ENCODE assay signal across 19 cellular contexts in the genomic region with DNA sequence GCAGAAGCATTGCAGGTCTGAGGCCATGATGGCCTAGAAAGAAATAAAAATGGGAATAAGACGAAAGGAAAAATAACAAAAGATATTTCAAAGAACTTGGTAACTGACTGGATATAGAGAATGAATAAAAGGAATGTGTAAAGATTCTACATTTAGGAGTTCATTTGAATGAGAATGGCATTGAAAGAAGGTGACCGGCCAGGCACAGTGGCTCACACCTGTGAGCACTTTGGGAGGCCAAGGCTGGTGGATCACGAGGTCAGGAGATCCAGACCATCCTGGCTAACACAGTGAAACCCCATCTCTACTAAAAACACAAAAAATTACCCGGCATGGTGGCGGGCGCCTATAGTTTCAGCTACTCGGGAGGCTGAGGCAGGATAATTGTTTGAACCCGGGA. TPM values are rescaled to one million over a fixed set of nuclear protein-coding genes. Genes with fewer than 3 reads are reported as not detected.
DNase-seq lines count a peak whose midpoint lies in the region; ATAC-seq, FAIRE-seq and TF ChIP-seq lines count a peak whose summit lies in the region.
"Had no signal": no experiment of that assay in that cellular context is flagged by ENCODE, and none has a peak within 500 bp of the region (broad histone marks: within the 10 kb centered on the region; RNA-seq: fewer than 3 reads in every experiment).

No MANE protein-coding gene starts in this region.

- H3K36me3 ChIP-seq in GM23338 (ENCODE audit: insufficient read depth) (no peaks in the 10 kb centered on the region), iPS-20b (ENCODE audit: insufficient read depth, low read depth, low read length) (peaks cover 25% of the 10 kb centered on the region), small intestine (ENCODE audit: control insufficient read depth in 2 of 2, insufficient read depth in 2 of 2, low read length in 2 of 2) (no peaks in the 10 kb centered on the region)

- no peaks in the 10 kb centered on the region for H3K27me3 Mint-ChIP-seq in GM23338 (ENCODE audit: insufficient read depth, low read depth, poor library complexity)
- no peaks in the 10 kb centered on the region for H3K27me3 Mint-ChIP-seq in WTC11 (ENCODE audit: low read depth)
- no peaks in the 10 kb centered on the region for H3K27me3 Mint-ChIP-seq in stimulated activated memory B cell treated with anti-CD40 and anti-IgM and Interleukin-4, amounts not matched to agents 10 μg/mL and 1 μg/mL and 100 μg/mL, for 72 hours
- no peaks in the 10 kb centered on the region for H3K27me3 Mint-ChIP-seq in activated naive CD8-positive, alpha-beta T cell treated with anti-CD3 and anti-CD28 coated beads, Interleukin-2, amount 50 U/mL, for 24 hours
- H3K27me3 Mint-ChIP-seq in activated CD4-positive, alpha-beta T cell treated with anti-CD3 and anti-CD28 coated beads, Interleukin-2, amount 10 ng/mL, durations not matched to agents 7 days and 5 days, result no peaks in the 10 kb centered on the region
- H3K27me3 Mint-ChIP-seq: CD4-positive, alpha-beta T cell; IgD-negative memory B cell had no signal

- H3K9ac ChIP-seq in iPS-20b (ENCODE audit: low read depth, low read length), result peak overlapping the region; percentile 40; the same call in 1 of the 2 replicates
- H3K9ac ChIP-seq: GM23248 had no signal

- TF ChIP-seq CTCF in GM23338 (conservative IDR thresholded peaks at IDR 0.05; ENCODE audit: low read depth in 2 of 2), result no peak
- TF ChIP-seq CTCF in WTC11 (IDR thresholded peaks at IDR 0.05), result no peak

- CTCF ChIA-PET in WTC11 (lab: Charles Lee), result interaction anchor here (0.9 kb wide), 1 partner anchor 17 kb away, joined by 3 read pairs; no protein-coding TSS in a partner anchor
- CTCF ChIA-PET in activated CD4-positive, alpha-beta T cell treated with anti-CD3 and anti-CD28 coated beads, Interleukin-2, amount 10 ng/mL, durations not matched to agents 7 days and 5 days (lab: Charles Lee), result no interaction called here

- peak overlapping the region; percentile 83 for H3K27ac ChIP-seq in GM23338 (ENCODE audit: low read depth)
- no peak overlapping the region for H3K27ac ChIP-seq in iPS-20b (ENCODE audit: low read length)
- no peak overlapping the region for H3K27ac ChIP-seq in small intestine (ENCODE audit: low read depth in 1 of 2, low read length in 1 of 2)
- H3K27ac ChIP-seq: 22Rv1, A549, C4-2B, GM23248 had no signal

- H3K79me2 ChIP-seq in GM23338 (replicated peaks; ENCODE audit: insufficient read depth), result peaks cover 74% of the 10 kb centered on the region

- no peaks in the 10 kb centered on the region for H3F3A ChIP-seq in GM23338 (replicated peaks; ENCODE audit: low read depth)

- no peaks in the 10 kb centered on the region for H4K20me1 ChIP-seq in GM23338 (replicated peaks; ENCODE audit: insufficient read depth)

- 92 to 97% (median 95%) methylated on average over 8 of the region's 8 CpGs for WGBS in small intestine, 3 donors

- H3K9me2 ChIP-seq in GM23338 (ENCODE audit: insufficient read depth), result no peaks in the 10 kb centered on the region

- H3K9me3 Mint-ChIP-seq in GM23338 (no peaks in the 10 kb centered on the region), WTC11 (no peaks in the 10 kb centered on the region)
- H3K9me3 Mint-ChIP-seq in stimulated activated memory B cell treated with anti-CD40 and anti-IgM and Interleukin-4, amounts not matched to agents 10 μg/mL and 1 μg/mL and 100 μg/mL, for 72 hours, result no peaks in the 10 kb centered on the region
- no peaks in the 10 kb centered on the region for H3K9me3 Mint-ChIP-seq in activated naive CD8-positive, alpha-beta T cell treated with anti-CD3 and anti-CD28 coated beads, Interleukin-2, amount 50 U/mL, for 24 hours
- H3K9me3 Mint-ChIP-seq in activated CD4-positive, alpha-beta T cell treated with anti-CD3 and anti-CD28 coated beads, Interleukin-2, amount 10 ng/mL, durations not matched to agents 7 days and 5 days, result no peaks in the 10 kb centered on the region
- H3K9me3 Mint-ChIP-seq: CD4-positive, alpha-beta T cell; IgD-negative memory B cell had no signal

- FAIRE-seq in small intestine (lab: Jason Lieb, UNC), result no peak
- FAIRE-seq: A549, D721Med, G401.6 had no signal

- H3K4me1 ChIP-seq in GM23338 (ENCODE audit: insufficient read depth), result peaks cover 26% of the 10 kb centered on the region
- H3K4me1 ChIP-seq in iPS-20b (ENCODE audit: insufficient read depth, low read length), result peaks cover 18% of the 10 kb centered on the region; the same call in 1 of the 2 replicates
- no peaks in the 10 kb centered on the region for H3K4me1 ChIP-seq in small intestine (ENCODE audit: control insufficient read depth in 2 of 2, insufficient read depth in 1 of 2, low read depth in 1 of 2, low read length in 1 of 2)
- H3K4me1 ChIP-seq: A549, Caco-2 had no signal

- POLR2A ChIA-PET in WTC11 (lab: Charles Lee), result interaction anchor here (0.6 to 1.2 kb wide), 3 partner anchors 10 to 82 kb away, joined by 4 to 5 read pairs (median 5); a partner anchor contains a TSS
- POLR2A ChIA-PET in activated CD4-positive, alpha-beta T cell treated with anti-CD3 and anti-CD28 coated beads, Interleukin-2, amount 10 ng/mL, durations not matched to agents 7 days and 5 days (lab: Charles Lee), result no interaction called here

- H3K4me1 Mint-ChIP-seq in GM23338 (peaks cover 22% of the 10 kb centered on the region), WTC11 (peaks cover 23% of the 10 kb centered on the region)
- peaks cover 20% of the 10 kb centered on the region for H3K4me1 Mint-ChIP-seq in stimulated activated memory B cell treated with anti-CD40 and anti-IgM and Interleukin-4, amounts not matched to agents 10 μg/mL and 1 μg/mL and 100 μg/mL, for 72 hours
- H3K4me1 Mint-ChIP-seq in activated naive CD8-positive, alpha-beta T cell treated with anti-CD3 and anti-CD28 coated beads, Interleukin-2, amount 50 U/mL, for 24 hours, result peaks cover 6% of the 10 kb centered on the region
- peaks cover 8% of the 10 kb centered on the region for H3K4me1 Mint-ChIP-seq in activated CD4-positive, alpha-beta T cell treated with anti-CD3 and anti-CD28 coated beads, Interleukin-2, amount 10 ng/mL, durations not matched to agents 7 days and 5 days

- peak; percentile 54 for DNase-seq in GM23338 (ENCODE audit: low spot score)
- DNase-seq in WTC11 (ENCODE audit: low spot score), result no peak
- no peak for DNase-seq in activated naive CD8-positive, alpha-beta T cell treated with anti-CD3 and anti-CD28 coated beads, Interleukin-2, amount 50 U/mL, for 24 hours
- DNase-seq in small intestine, result no peak
- no peak for DNase-seq in activated CD4-positive, alpha-beta T cell treated with anti-CD3 and anti-CD28 coated beads, Interleukin-2, amount 10 ng/mL, durations not matched to agents 7 days and 5 days
- DNase-seq: AML-193; Caco-2; CD4-positive, alpha-beta T cell; GM23248; H7; KBM-7 had no signal

- peak overlapping the region; percentile 63 for H3K4me2 ChIP-seq in GM23338
- H3K4me2 ChIP-seq: A549 had no signal

- H3K27me3 ChIP-seq in GM23338 (ENCODE audit: insufficient read depth) (no peaks in the 10 kb centered on the region), iPS-20b (ENCODE audit: insufficient read depth, low read length) (no peaks in the 10 kb centered on the region), small intestine (ENCODE audit: control insufficient read depth in 2 of 2, insufficient read depth in 2 of 2, low read length in 2 of 2) (no peaks in the 10 kb centered on the region)

- H3K4me3 ChIP-seq in GM23338, result peak overlapping the region; percentile 19; the same call in 1 of the 2 replicates
- peak overlapping the region; percentile 41; the same call in 1 of the 2 replicates for H3K4me3 ChIP-seq in iPS-20b (ENCODE audit: low read length)
- H3K4me3 ChIP-seq in small intestine (ENCODE audit: low read depth in 1 of 2, low read length in 2 of 2), result no peak overlapping the region
- H3K4me3 ChIP-seq: A549, GM23248 had no signal

- H2AFZ ChIP-seq in GM23338, result no peak overlapping the region
- H2AFZ ChIP-seq: GM23248 had no signal

- peak overlapping the region; percentile 87 for H3K27ac Mint-ChIP-seq in GM23338
- H3K27ac Mint-ChIP-seq in WTC11, result peak overlapping the region; percentile 96
- H3K27ac Mint-ChIP-seq in stimulated activated memory B cell treated with anti-CD40 and anti-IgM and Interleukin-4, amounts not matched to agents 10 μg/mL and 1 μg/mL and 100 μg/mL, for 72 hours, result peak overlapping the region; percentile 12
- no peak overlapping the region for H3K27ac Mint-ChIP-seq in activated naive CD8-positive, alpha-beta T cell treated with anti-CD3 and anti-CD28 coated beads, Interleukin-2, amount 50 U/mL, for 24 hours
- no peak overlapping the region for H3K27ac Mint-ChIP-seq in activated CD4-positive, alpha-beta T cell treated with anti-CD3 and anti-CD28 coated beads, Interleukin-2, amount 10 ng/mL, durations not matched to agents 7 days and 5 days
- H3K27ac Mint-ChIP-seq: CD4-positive, alpha-beta T cell had no signal

- peak overlapping the region; percentile 18 for H3K4me3 Mint-ChIP-seq in GM23338
- H3K4me3 Mint-ChIP-seq in WTC11, result peak overlapping the region; percentile 32
- H3K4me3 Mint-ChIP-seq in stimulated activated memory B cell treated with anti-CD40 and anti-IgM and Interleukin-4, amounts not matched to agents 10 μg/mL and 1 μg/mL and 100 μg/mL, for 72 hours, result no peak overlapping the region
- H3K4me3 Mint-ChIP-seq in activated naive CD8-positive, alpha-beta T cell treated with anti-CD3 and anti-CD28 coated beads, Interleukin-2, amount 50 U/mL, for 24 hours, result no peak overlapping the region
- H3K4me3 Mint-ChIP-seq in activated CD4-positive, alpha-beta T cell treated with anti-CD3 and anti-CD28 coated beads, Interleukin-2, amount 10 ng/mL, durations not matched to agents 7 days and 5 days, result no peak overlapping the region
- H3K4me3 Mint-ChIP-seq: CD4-positive, alpha-beta T cell; IgD-negative memory B cell had no signal

- H3K36me3 Mint-ChIP-seq in GM23338 (ENCODE audit: low read depth) (peaks cover 16% of the 10 kb centered on the region; the same call in 1 of the 3 replicates), WTC11 (peaks cover 9% of the 10 kb centered on the region; the same call in 1 of the 2 replicates)
- peaks cover 34% of the 10 kb centered on the region for H3K36me3 Mint-ChIP-seq in stimulated activated memory B cell treated with anti-CD40 and anti-IgM and Interleukin-4, amounts not matched to agents 10 μg/mL and 1 μg/mL and 100 μg/mL, for 72 hours
- peaks cover 18% of the 10 kb centered on the region for H3K36me3 Mint-ChIP-seq in activated naive CD8-positive, alpha-beta T cell treated with anti-CD3 and anti-CD28 coated beads, Interleukin-2, amount 50 U/mL, for 24 hours (ENCODE audit: low read depth)
- H3K36me3 Mint-ChIP-seq in activated CD4-positive, alpha-beta T cell treated with anti-CD3 and anti-CD28 coated beads, Interleukin-2, amount 10 ng/mL, durations not matched to agents 7 days and 5 days (ENCODE audit: low read depth), result peaks cover 16% of the 10 kb centered on the region

- H3K9me3 ChIP-seq in iPS-20b (ENCODE audit: insufficient read depth, low read depth, low read length) (no peaks in the 10 kb centered on the region), small intestine (ENCODE audit: control insufficient read depth, low read depth) (no peaks in the 10 kb centered on the region)
- H3K9me3 ChIP-seq: A549, Caco-2 had no signal

- ATAC-seq in GM23338 (peak; percentile 85), WTC11 (peak; percentile 72)
- ATAC-seq in stimulated activated memory B cell treated with anti-CD40 and anti-IgM and Interleukin-4, amounts not matched to agents 10 μg/mL and 1 μg/mL and 100 μg/mL, for 72 hours, result no peak
- ATAC-seq in activated naive CD8-positive, alpha-beta T cell treated with anti-CD3 and anti-CD28 coated beads, Interleukin-2, amount 50 U/mL, for 24 hours, result no peak
- ATAC-seq: A549 had no signal

RNA-seq across cellular contexts. Expression of a gene that starts 8.6 kb away (rescaled TPM):
- total RNA-seq in GM23338 (2014; rRNA removed; shearing (Covaris generic)), result 9.0 and 9.7 TPM in 2 replicates
- polyA plus RNA-seq in GM23338 (2016; fragmentation: Nextera tagmentation; extraction: Ambion mirVana) (2.7 and 3.0 TPM in 2 replicates), small intestine (1 to 10 TPM in 2 of 3 donors, under 1 TPM in 1; 0.89 to 2.7 (median 1.1) TPM)
- 6.3 to 7.8 TPM (median 7.3 TPM) in 3 replicates for total RNA-seq in WTC11 (2021)
- total RNA-seq in activated CD4-positive, alpha-beta T cell treated with anti-CD3 and anti-CD28 coated beads, Interleukin-2, amount 10 ng/mL, durations not matched to agents 7 days and 5 days, result 1 to 10 TPM; 7.3 to 9.6 TPM

RNA-seq across cellular contexts. Expression of a gene that starts 9.6 kb away (rescaled TPM):
- 12.7 and 16.9 TPM in 2 replicates for total RNA-seq in GM23338 (2014; rRNA removed; shearing (Covaris generic))
- polyA plus RNA-seq in GM23338 (2016; fragmentation: Nextera tagmentation; extraction: Ambion mirVana) (3.2 and 4.0 TPM in 2 replicates), small intestine (1 to 10 TPM; 3.8 to 4.3 (median 4.0) TPM)
- total RNA-seq in WTC11 (2021), result 8.2 to 9.6 TPM (median 9.0 TPM) in 3 replicates
- 10 to 100 TPM; 11.8 to 12.2 TPM for total RNA-seq in activated CD4-positive, alpha-beta T cell treated with anti-CD3 and anti-CD28 coated beads, Interleukin-2, amount 10 ng/mL, durations not matched to agents 7 days and 5 days

RNA-seq across cellular contexts. Expression of a gene that starts 17.6 kb away (rescaled TPM):
- total RNA-seq in GM23338 (2014; rRNA removed; shearing (Covaris generic)), result 37.5 and 42.1 TPM in 2 replicates
- polyA plus RNA-seq in GM23338 (2016; fragmentation: Nextera tagmentation; extraction: Ambion mirVana), result 20.6 and 24.9 TPM in 2 replicates
- total RNA-seq in WTC11 (2021), result 36.0 to 38.3 TPM (median 37.5 TPM) in 3 replicates
- polyA plus RNA-seq in small intestine, result 10 to 100 TPM in 2 of 3 donors, 1 to 10 TPM in 1; 8.6 to 11.9 (median 10.2) TPM
- total RNA-seq in activated CD4-positive, alpha-beta T cell treated with anti-CD3 and anti-CD28 coated beads, Interleukin-2, amount 10 ng/mL, durations not matched to agents 7 days and 5 days, result 10 to 100 TPM; 44.1 to 46.8 TPM

RNA-seq across cellular contexts. Expression of a gene that starts 18.1 kb away (rescaled TPM):
- 33.9 and 34.0 TPM in 2 replicates for total RNA-seq in GM23338 (2014; rRNA removed; shearing (Covaris generic))
- polyA plus RNA-seq in GM23338 (2016; fragmentation: Nextera tagmentation; extraction: Ambion mirVana) (8.1 and 8.5 TPM in 2 replicates), small intestine (10 to 100 TPM in 1 of 3 donors, 1 to 10 TPM in 2; 5.9 to 10.3 (median 6.7) TPM)
- total RNA-seq in WTC11 (2021), result 38.1 to 42.9 TPM (median 41.1 TPM) in 3 replicates
- 10 to 100 TPM; 28.4 to 32.9 TPM for total RNA-seq in activated CD4-positive, alpha-beta T cell treated with anti-CD3 and anti-CD28 coated beads, Interleukin-2, amount 10 ng/mL, durations not matched to agents 7 days and 5 days

Comparison
In these comparisons a context has a peak if more than half of its experiments do, and no peak if none do; other contexts are left out.
1. ATAC-seq: peak in GM23338 (single experiment) and WTC11 (single experiment); none in stimulated activated memory B cell treated with anti-CD40 and anti-IgM and Interleukin-4, amounts not matched to agents 10 μg/mL and 1 μg/mL and 100 μg/mL, for 72 hours (single experiment) and activated naive CD8-positive, alpha-beta T cell treated with anti-CD3 and anti-CD28 coated beads, Interleukin-2, amount 50 U/mL, for 24 hours (single experiment).
2. H3K4me3 ChIP-seq: peak in GM23338 (single experiment) and iPS-20b (single experiment); none in small intestine (0 of 2).
3. H3K27ac Mint-ChIP-seq: peak in GM23338 (single experiment), WTC11 (single experiment) and stimulated activated memory B cell treated with anti-CD40 and anti-IgM and Interleukin-4, amounts not matched to agents 10 μg/mL and 1 μg/mL and 100 μg/mL, for 72 hours (single experiment); none in activated naive CD8-positive, alpha-beta T cell treated with anti-CD3 and anti-CD28 coated beads, Interleukin-2, amount 50 U/mL, for 24 hours (single experiment) and activated CD4-positive, alpha-beta T cell treated with anti-CD3 and anti-CD28 coated beads, Interleukin-2, amount 10 ng/mL, durations not matched to agents 7 days and 5 days (single experiment).
4. H3K4me3 Mint-ChIP-seq: peak in GM23338 (single experiment) and WTC11 (single experiment); none in stimulated activated memory B cell treated with anti-CD40 and anti-IgM and Interleukin-4, amounts not matched to agents 10 μg/mL and 1 μg/mL and 100 μg/mL, for 72 hours (single experiment), activated naive CD8-positive, alpha-beta T cell treated with anti-CD3 and anti-CD28 coated beads, Interleukin-2, amount 50 U/mL, for 24 hours (single experiment) and activated CD4-positive, alpha-beta T cell treated with anti-CD3 and anti-CD28 coated beads, Interleukin-2, amount 10 ng/mL, durations not matched to agents 7 days and 5 days (single experiment).